8 cellular contexts compared by ENCODE assay signal in genomic region chr15:35078221-35078915, GRCh38. TPM values are rescaled to one million over a fixed set of nuclear protein-coding genes. Genes with fewer than 3 reads are reported as not detected.
DNase-seq lines count a peak whose midpoint lies in the region; ATAC-seq and TF ChIP-seq lines count a peak whose summit lies in the region.

No MANE protein-coding gene starts in this region.

- no peaks in the 10 kb centered on the region for H3K36me3 Mint-ChIP-seq in activated CD4-positive, alpha-beta memory T cell treated with anti-CD3 and anti-CD28 coated beads for 36 hours

- H3K27ac ChIP-seq in GM23248 = no peak overlapping the region
- H3K27ac ChIP-seq in foreskin keratinocyte = no peak overlapping the region

- CTCF ChIA-PET in activated CD4-positive, alpha-beta memory T cell treated with anti-CD3 and anti-CD28 coated beads for 36 hours (lab: Charles Lee) = interaction anchor here (0.5 to 5.7 kb wide), 13 partner anchors 9 to 367 kb away, joined by 3 to 48 read pairs (median 4); no protein-coding TSS in a partner anchor

- WGBS in GM23248 (ENCODE audit: low coverage in 1 of 2, low lambda C conversion rate in 2 of 2, missing lambda C conversion rate in 2 of 2), 2 experiments = 29 to 32% methylated on average over 6 of the region's 6 CpGs

- H3K27me3 ChIP-seq in GM23248 (replicated peaks; ENCODE audit: insufficient read depth) = no peaks in the 10 kb centered on the region
- no peaks in the 10 kb centered on the region for H3K27me3 ChIP-seq in foreskin keratinocyte

- H3K4me1 ChIP-seq in GM23248 (ENCODE audit: insufficient read depth) (no peaks in the 10 kb centered on the region), foreskin keratinocyte (no peaks in the 10 kb centered on the region)

- in situ Hi-C loops in GM23248 (cut with MboI) = loop anchor here (10.0 kb wide), 2 partner anchors 206 to 366 kb away; no protein-coding TSS in a partner anchor

- POLR2A ChIA-PET in activated CD4-positive, alpha-beta memory T cell treated with anti-CD3 and anti-CD28 coated beads for 36 hours (lab: Charles Lee) = no interaction called here

- no peak overlapping the region for H3K4me3 ChIP-seq in GM23248

- H3K9ac ChIP-seq in GM23248 = no peak overlapping the region

- H3K9me3 Mint-ChIP-seq in activated CD4-positive, alpha-beta memory T cell treated with anti-CD3 and anti-CD28 coated beads for 36 hours = peaks cover 3% of the 10 kb centered on the region

- no peak overlapping the region for H2AFZ ChIP-seq in GM23248

- no peaks in the 10 kb centered on the region for H3K36me3 ChIP-seq in GM23248 (ENCODE audit: low read depth)

- peaks cover 1% of the 10 kb centered on the region for H3K27me3 Mint-ChIP-seq in activated CD4-positive, alpha-beta memory T cell treated with anti-CD3 and anti-CD28 coated beads for 36 hours

- DNase-seq in DMS 273 (lab: John Stamatoyannopoulos, UW; ENCODE audit: unreplicated experiment) (peak; percentile 61), GM23248 (peak; percentile 72), NCI-H345 treated with DMSO at 0.1 percent for 48 hours (lab: John Stamatoyannopoulos, UW; ENCODE audit: unreplicated experiment) (peak; percentile 10), foreskin keratinocyte (no peak), omental fat pad (ENCODE audit: low spot score) (no peak)
- DNase-seq in activated CD4-positive, alpha-beta memory T cell treated with anti-CD3 and anti-CD28 coated beads for 36 hours = peak; percentile 39

- H3K4me2 ChIP-seq in GM23248 (ENCODE audit: unreplicated experiment) = no peak overlapping the region

- H3K27ac Mint-ChIP-seq in activated CD4-positive, alpha-beta memory T cell treated with anti-CD3 and anti-CD28 coated beads for 36 hours = no peak overlapping the region

- TF ChIP-seq CTCF in foreskin keratinocyte (conservative IDR thresholded peaks at IDR 0.05) (peak; percentile 94), omental fat pad (IDR thresholded peaks at IDR 0.05) (peak in 1 of 3 donors; percentile 15)

- no peaks in the 10 kb centered on the region for H3K9me3 ChIP-seq in GM23248 (ENCODE audit: low read depth)

- ATAC-seq in foreskin keratinocyte (peak; percentile 53), omental fat pad (ENCODE audit: low FRiP score) (peak; percentile 51), HG02610 (IDR thresholded peaks at IDR 0.05; ENCODE audit: unreplicated experiment) (no peak), GM19035 (IDR thresholded peaks at IDR 0.05; ENCODE audit: unreplicated experiment) (no peak)

- intact Hi-C loops in activated CD4-positive, alpha-beta memory T cell treated with anti-CD3 and anti-CD28 coated beads for 36 hours (cut with micrococcal nuclease) = loop anchor here (1.0 to 10.0 kb wide), 3 partner anchors 126 to 366 kb away; no protein-coding TSS in a partner anchor

- no peak overlapping the region for H3K4me3 Mint-ChIP-seq in activated CD4-positive, alpha-beta memory T cell treated with anti-CD3 and anti-CD28 coated beads for 36 hours

- no peaks in the 10 kb centered on the region for H3K9me2 ChIP-seq in GM23248 (ENCODE audit: insufficient read depth)

- no peaks in the 10 kb centered on the region for H4K20me1 ChIP-seq in GM23248 (ENCODE audit: insufficient read depth)

- H3K79me2 ChIP-seq in GM23248 (ENCODE audit: insufficient read depth) = no peaks in the 10 kb centered on the region

- no peaks in the 10 kb centered on the region for H3F3A ChIP-seq in GM23248 (ENCODE audit: insufficient read depth)

- H3K4me1 Mint-ChIP-seq in activated CD4-positive, alpha-beta memory T cell treated with anti-CD3 and anti-CD28 coated beads for 36 hours (ENCODE audit: low read depth) = no peaks in the 10 kb centered on the region

RNA-seq across cellular contexts. Expression of gene NANOGP8, which starts 6.7 kb away (rescaled TPM):
- total RNA-seq in GM23248 (2014; rRNA removed; shearing (Covaris generic)) = not detected in 2 replicates
- polyA plus RNA-seq in GM23248 (2016; fragmentation: Nextera tagmentation; extraction: Ambion mirVana) (not detected in 2 replicates), foreskin keratinocyte (not detected in 2 replicates)
- total RNA-seq in activated CD4-positive, alpha-beta memory T cell treated with anti-CD3 and anti-CD28 coated beads for 36 hours = not detected
- total RNA-seq in foreskin keratinocyte (not detected in 2 replicates), omental fat pad (1 to 10 TPM in 1 of 4 donors, under 1 TPM in 2, not detected in 1; 0.65 to 1.3 (median 0.82) TPM)

Comparison
In these comparisons a context has a peak if more than half of its experiments do, and no peak if none do; other contexts are left out.
1. DNase-seq: peak in DMS 273 (single experiment), GM23248 (single experiment), NCI-H345 treated with DMSO at 0.1 percent for 48 hours (single experiment) and activated CD4-positive, alpha-beta memory T cell treated with anti-CD3 and anti-CD28 coated beads for 36 hours (single experiment); none in foreskin keratinocyte (0 of 2) and omental fat pad (single experiment).
2. ATAC-seq: peak in foreskin keratinocyte (single experiment) and omental fat pad (single experiment); none in HG02610 (single experiment) and GM19035 (single experiment).